2 cellular contexts compared by ENCODE assay signal in genomic region chr17:50176559-50177471, GRCh38.
TF ChIP-seq lines count a peak whose summit lies in the region.

No MANE protein-coding gene starts in this region.

TF ChIP-seq in SK-N-SH, 30 proteins besides CTCF, POLR2A, EP300 and RAD21:
- TF ChIP-seq, protein P1, sequence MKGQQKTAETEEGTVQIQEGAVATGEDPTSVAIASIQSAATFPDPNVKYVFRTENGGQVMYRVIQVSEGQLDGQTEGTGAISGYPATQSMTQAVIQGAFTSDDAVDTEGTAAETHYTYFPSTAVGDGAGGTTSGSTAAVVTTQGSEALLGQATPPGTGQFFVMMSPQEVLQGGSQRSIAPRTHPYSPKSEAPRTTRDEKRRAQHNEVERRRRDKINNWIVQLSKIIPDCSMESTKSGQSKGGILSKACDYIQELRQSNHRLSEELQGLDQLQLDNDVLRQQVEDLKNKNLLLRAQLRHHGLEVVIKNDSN (IDR thresholded peaks at IDR 0.05; ENCODE audit: borderline replicate concordance, low read depth): no peak

TF ChIP-seq in SK-N-SH treated with all-trans-retinoic acid at 6 μM for 48 hours, 23 proteins besides CTCF, POLR2A, EP300 and RAD21:
- TF ChIP-seq ESRRG (CRISPR knock-in tag; IDR thresholded peaks at IDR 0.05): no peak
- TF ChIP-seq ISL1 (CRISPR knock-in tag; IDR thresholded peaks at IDR 0.05): no peak
- TF ChIP-seq, protein P2, sequence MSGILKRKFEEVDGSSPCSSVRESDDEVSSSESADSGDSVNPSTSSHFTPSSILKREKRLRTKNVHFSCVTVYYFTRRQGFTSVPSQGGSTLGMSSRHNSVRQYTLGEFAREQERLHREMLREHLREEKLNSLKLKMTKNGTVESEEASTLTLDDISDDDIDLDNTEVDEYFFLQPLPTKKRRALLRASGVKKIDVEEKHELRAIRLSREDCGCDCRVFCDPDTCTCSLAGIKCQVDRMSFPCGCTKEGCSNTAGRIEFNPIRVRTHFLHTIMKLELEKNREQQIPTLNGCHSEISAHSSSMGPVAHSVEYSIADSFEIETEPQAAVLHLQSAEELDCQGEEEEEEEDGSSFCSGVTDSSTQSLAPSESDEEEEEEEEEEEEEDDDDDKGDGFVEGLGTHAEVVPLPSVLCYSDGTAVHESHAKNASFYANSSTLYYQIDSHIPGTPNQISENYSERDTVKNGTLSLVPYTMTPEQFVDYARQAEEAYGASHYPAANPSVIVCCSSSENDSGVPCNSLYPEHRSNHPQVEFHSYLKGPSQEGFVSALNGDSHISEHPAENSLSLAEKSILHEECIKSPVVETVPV (CRISPR knock-in tag; IDR thresholded peaks at IDR 0.05): no peak
